Comparison of ENCODE assay signal across 2 cellular contexts in genomic region chr6:127302728-127303675, GRCh38.
A peak's percentile ranks its signal among the peaks of the same experiment; 100 is the strongest.
TF ChIP-seq lines count a peak whose summit lies in the region.

No MANE protein-coding gene starts in this region.

TF ChIP-seq in HEK293T, 16 proteins besides CTCF, POLR2A, EP300 and RAD21:
- TF ChIP-seq CTBP1 (IDR thresholded peaks at IDR 0.05; ENCODE audit: borderline replicate concordance) (no peak), ZNF384 (IDR thresholded peaks at IDR 0.05) (0 out of 2 replicates have a peak, but pooled peaks have one; percentile 30)

TF ChIP-seq in H1, 55 proteins besides CTCF, POLR2A, EP300 and RAD21:
- TF ChIP-seq USF2 (IDR thresholded peaks at IDR 0.05; ENCODE audit: low read length), result no peak
- TF ChIP-seq TAF7 (optimal IDR thresholded peaks at IDR 0.05; ENCODE audit: borderline replicate concordance, low read depth, low read length), result no peak
- no peak for TF ChIP-seq HDAC2 (IDR thresholded peaks at IDR 0.05; ENCODE audit: borderline replicate concordance in 1 of 2, low read depth in 2 of 2, low read length in 2 of 2)
- TF ChIP-seq RFX5 (IDR thresholded peaks at IDR 0.05; ENCODE audit: borderline replicate concordance, low read depth, low read length), result no peak
- TF ChIP-seq SIX5 (IDR thresholded peaks at IDR 0.05; ENCODE audit: low read depth, low read length), result no peak
- no peak for TF ChIP-seq KDM1A (IDR thresholded peaks at IDR 0.05; ENCODE audit: borderline replicate concordance, low read length)
- TF ChIP-seq PHF8 (conservative IDR thresholded peaks at IDR 0.05; ENCODE audit: low read depth, low read length), result no peak
- no peak for TF ChIP-seq KDM5A (IDR thresholded peaks at IDR 0.05; ENCODE audit: low read length)
- no peak for TF ChIP-seq POU5F1 (IDR thresholded peaks at IDR 0.05; ENCODE audit: low read depth, low read length)
- no peak for TF ChIP-seq CTBP2 (IDR thresholded peaks at IDR 0.05; ENCODE audit: borderline replicate concordance, insufficient read depth, insufficient read length, low read length)
- TF ChIP-seq NANOG (IDR thresholded peaks at IDR 0.05; ENCODE audit: insufficient read depth, low read depth, low read length, poor library complexity, severe bottlenecking), result no peak
- no peak for TF ChIP-seq SIN3A (conservative IDR thresholded peaks at IDR 0.05 in 1 of 2, IDR thresholded peaks at IDR 0.05 in 1 of 2; ENCODE audit: low read depth in 1 of 2, low read length in 2 of 2)
- no peak for TF ChIP-seq YY1 (IDR thresholded peaks at IDR 0.05; ENCODE audit: low read depth, low read length)
- TF ChIP-seq SRF (IDR thresholded peaks at IDR 0.05; ENCODE audit: low read depth, low read length), result no peak
- TF ChIP-seq SP1 (IDR thresholded peaks at IDR 0.05; ENCODE audit: low read depth, low read length), result no peak
TF ChIP-seq in H1: peak in this region for 0.
